27 cellular contexts compared by ENCODE assay signal in genomic region chr17:76085066-76085730, GRCh38. TPM values are rescaled to one million over a fixed set of nuclear protein-coding genes. Genes with fewer than 3 reads are reported as not detected.
"Had no signal": no experiment of that assay in that cellular context is flagged by ENCODE, and none has a peak within 500 bp of the region (broad histone marks: within the 10 kb centered on the region; RNA-seq: fewer than 3 reads in every experiment).

No MANE protein-coding gene starts in this region.

- H3K27me3 ChIP-seq: breast epithelium, SJCRH30 had no signal

- ATAC-seq: activated CD4-positive, alpha-beta T cell treated with anti-CD3 and anti-CD28 coated beads for 36 hours; Panc1 had no signal

- H3K9me3 ChIP-seq: breast epithelium, MG63, SJCRH30 had no signal

- H3K4me3 Mint-ChIP-seq: activated CD4-positive, alpha-beta memory T cell treated with anti-CD3 and anti-CD28 coated beads, Interleukin-2, amount 10 ng/mL, durations not matched to agents 7 days and 5 days; activated CD4-positive, alpha-beta T cell treated with anti-CD3 and anti-CD28 coated beads for 36 hours; activated naive CD4-positive, alpha-beta T cell treated with anti-CD3 and anti-CD28 coated beads, Interleukin-2, amount 50 U/mL, for 24 hours had no signal

- H3K27ac ChIP-seq: breast epithelium, SJCRH30, VCaP had no signal

- H3K4me1 Mint-ChIP-seq: activated CD4-positive, alpha-beta memory T cell treated with anti-CD3 and anti-CD28 coated beads, Interleukin-2, amount 10 ng/mL, durations not matched to agents 7 days and 5 days; activated CD4-positive, alpha-beta T cell treated with anti-CD3 and anti-CD28 coated beads for 36 hours; activated naive CD4-positive, alpha-beta T cell treated with anti-CD3 and anti-CD28 coated beads, Interleukin-2, amount 50 U/mL, for 24 hours had no signal

- H3K27me3 Mint-ChIP-seq: activated CD4-positive, alpha-beta memory T cell treated with anti-CD3 and anti-CD28 coated beads, Interleukin-2, amount 10 ng/mL, durations not matched to agents 7 days and 5 days; activated CD4-positive, alpha-beta T cell treated with anti-CD3 and anti-CD28 coated beads for 36 hours; activated naive CD4-positive, alpha-beta T cell treated with anti-CD3 and anti-CD28 coated beads, Interleukin-2, amount 50 U/mL, for 24 hours had no signal

- H3K27ac Mint-ChIP-seq: activated CD4-positive, alpha-beta memory T cell treated with anti-CD3 and anti-CD28 coated beads, Interleukin-2, amount 10 ng/mL, durations not matched to agents 7 days and 5 days; activated CD4-positive, alpha-beta T cell treated with anti-CD3 and anti-CD28 coated beads for 36 hours had no signal

- H3K9me3 Mint-ChIP-seq: activated CD4-positive, alpha-beta memory T cell treated with anti-CD3 and anti-CD28 coated beads, Interleukin-2, amount 10 ng/mL, durations not matched to agents 7 days and 5 days; activated naive CD4-positive, alpha-beta T cell treated with anti-CD3 and anti-CD28 coated beads, Interleukin-2, amount 50 U/mL, for 24 hours had no signal

- DNase-seq: activated CD4-positive, alpha-beta memory T cell treated with anti-CD3 and anti-CD28 coated beads, Interleukin-2, amount 10 ng/mL, durations not matched to agents 7 days and 5 days; activated CD4-positive, alpha-beta T cell treated with anti-CD3 and anti-CD28 coated beads for 36 hours; activated CD4-positive, alpha-beta T cell treated with anti-CD3 and anti-CD28 coated beads, Interleukin-2, amount 50 U/mL, for 1 hour; activated effector memory CD4-positive, alpha-beta T cell treated with Interleukin-2 at 50 U/mL for 16 hours; activated naive CD4-positive, alpha-beta T cell; activated T-cell treated with anti-CD3 and anti-CD28 coated beads for 4 hours; MG63; MV-4-11; NCI-H1092 treated with DMSO at 0.1 percent for 48 hours; NCI-H1417 treated with DMSO at 0.1 percent for 48 hours; NCI-H1694; NCI-H2029; NCI-H2107; NCI-H510A treated with DMSO at 0.1 percent for 48 hours; NCI-H69; NK-92 treated with Interleukin-12 subunit alpha and Interleukin-12 subunit beta, amount 100 ng/mL, for 24 hours; OCI-M1; Right ventricle myocardium superior; RPMI8226; T-helper 2 cell; T1000 had no signal

RNA-seq across cellular contexts. Expression of gene ZACN, which starts 6.2 kb away (rescaled TPM):
- total RNA-seq: aorta, breast epithelium, Right ventricle myocardium superior had no signal

RNA-seq across cellular contexts. Expression of gene GALR2, which starts 10.6 kb away (rescaled TPM):
- total RNA-seq: aorta, breast epithelium, Right ventricle myocardium superior had no signal

RNA-seq across cellular contexts. Expression of gene FOXJ1, which starts 55.8 kb away (rescaled TPM):
- total RNA-seq: aorta, Right ventricle myocardium superior had no signal
